In the genomic region with DNA sequence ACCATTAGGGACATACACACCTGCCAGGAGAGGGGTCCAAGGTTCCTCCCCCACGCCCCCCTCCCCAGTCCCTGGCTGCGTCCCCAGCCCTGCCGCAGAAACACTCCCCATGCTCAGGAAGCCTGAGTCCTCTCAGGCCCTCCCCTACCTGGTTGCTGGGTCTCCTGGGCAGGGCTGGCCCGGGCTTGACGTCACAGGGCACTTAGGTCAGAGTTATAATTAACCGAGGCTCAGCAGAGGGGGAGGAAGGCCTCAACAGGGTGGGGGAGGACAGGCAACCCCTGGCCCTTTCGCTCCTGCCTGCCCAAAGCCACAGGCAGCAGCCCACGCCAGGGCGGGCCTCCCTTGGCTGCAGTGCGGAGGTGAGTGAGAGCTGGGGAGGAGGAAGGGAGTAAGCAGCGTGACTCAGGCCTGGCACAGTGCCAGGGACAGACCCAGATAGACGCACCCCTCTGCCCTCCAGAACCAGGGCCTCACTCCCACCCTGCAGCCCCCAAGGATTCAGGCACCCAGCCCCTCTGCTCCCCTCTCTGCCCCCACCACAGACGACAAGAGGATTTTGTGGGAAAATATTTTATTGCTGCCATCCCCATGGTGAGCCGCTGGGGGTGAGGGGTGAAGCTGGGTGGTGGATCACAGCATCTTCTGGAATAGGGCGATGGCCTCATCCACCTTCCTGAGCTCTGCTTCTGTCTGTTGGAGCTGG, we compare ENCODE assay signal across 8 cellular contexts.
DNase-seq lines count a peak whose midpoint lies in the region; ATAC-seq lines count a peak whose summit lies in the region.

A gene with protein sequence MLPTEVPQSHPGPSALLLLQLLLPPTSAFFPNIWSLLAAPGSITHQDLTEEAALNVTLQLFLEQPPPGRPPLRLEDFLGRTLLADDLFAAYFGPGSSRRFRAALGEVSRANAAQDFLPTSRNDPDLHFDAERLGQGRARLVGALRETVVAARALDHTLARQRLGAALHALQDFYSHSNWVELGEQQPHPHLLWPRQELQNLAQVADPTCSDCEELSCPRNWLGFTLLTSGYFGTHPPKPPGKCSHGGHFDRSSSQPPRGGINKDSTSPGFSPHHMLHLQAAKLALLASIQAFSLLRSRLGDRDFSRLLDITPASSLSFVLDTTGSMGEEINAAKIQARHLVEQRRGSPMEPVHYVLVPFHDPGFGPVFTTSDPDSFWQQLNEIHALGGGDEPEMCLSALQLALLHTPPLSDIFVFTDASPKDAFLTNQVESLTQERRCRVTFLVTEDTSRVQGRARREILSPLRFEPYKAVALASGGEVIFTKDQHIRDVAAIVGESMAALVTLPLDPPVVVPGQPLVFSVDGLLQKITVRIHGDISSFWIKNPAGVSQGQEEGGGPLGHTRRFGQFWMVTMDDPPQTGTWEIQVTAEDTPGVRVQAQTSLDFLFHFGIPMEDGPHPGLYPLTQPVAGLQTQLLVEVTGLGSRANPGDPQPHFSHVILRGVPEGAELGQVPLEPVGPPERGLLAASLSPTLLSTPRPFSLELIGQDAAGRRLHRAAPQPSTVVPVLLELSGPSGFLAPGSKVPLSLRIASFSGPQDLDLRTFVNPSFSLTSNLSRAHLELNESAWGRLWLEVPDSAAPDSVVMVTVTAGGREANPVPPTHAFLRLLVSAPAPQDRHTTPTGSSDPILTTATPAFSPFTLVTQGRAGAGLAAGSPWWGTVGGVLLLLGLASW (minus strand): TSS at position 368 of the 706 bp plus-strand sequence. CDS start 549 bp downstream, outside the sequence.

- peak within 1 kb of the TSS; percentile 91 to 94 for H3K27ac Mint-ChIP-seq in effector memory CD8-positive, alpha-beta T cell
- peak within 1 kb of the TSS; percentile 90 for H3K27ac Mint-ChIP-seq in stimulated activated memory B cell treated with anti-CD40 and anti-IgM and Interleukin-4, amounts not matched to agents 10 μg/mL and 1 μg/mL and 100 μg/mL, for 72 hours

- H3K4me3 Mint-ChIP-seq in effector memory CD8-positive, alpha-beta T cell, result peak within 1 kb of the TSS; percentile 64 to 80
- H3K4me3 Mint-ChIP-seq in stimulated activated memory B cell treated with anti-CD40 and anti-IgM and Interleukin-4, amounts not matched to agents 10 μg/mL and 1 μg/mL and 100 μg/mL, for 72 hours, result peak within 1 kb of the TSS; percentile 51

- H3K4me3 ChIP-seq in muscle layer of duodenum (ENCODE audit: low read depth in 1 of 2, low read length in 2 of 2), result peak within 1 kb of the TSS in 1 of 2 donors; percentile 8

- peaks cover 18% of the 10 kb centered on the region for H3K36me3 Mint-ChIP-seq in effector memory CD8-positive, alpha-beta T cell (ENCODE audit: insufficient read depth)
- peaks cover 28% of the 10 kb centered on the region for H3K36me3 Mint-ChIP-seq in stimulated activated memory B cell treated with anti-CD40 and anti-IgM and Interleukin-4, amounts not matched to agents 10 μg/mL and 1 μg/mL and 100 μg/mL, for 72 hours

- DNase-seq in NCI-H82 treated with DMSO at 0.1 percent for 48 hours (lab: John Stamatoyannopoulos, UW; ENCODE audit: unreplicated experiment), result peak; percentile 17
- DNase-seq in activated CD8-positive, alpha-beta memory T cell treated with anti-CD3 and anti-CD28 coated beads for 1 hour (ENCODE audit: extremely low read depth in 1 of 2, low read depth in 1 of 2), result peak; percentile 39 to 56
- DNase-seq in effector memory CD8-positive, alpha-beta T cell, result peak; percentile 54 to 60 (median 56)

- peaks cover 11 to 38% of the 10 kb centered on the region in 2 donors for H3K36me3 ChIP-seq in muscle layer of duodenum (ENCODE audit: control insufficient read depth in 1 of 2, insufficient read depth in 2 of 2, low read length in 2 of 2)

- ATAC-seq in GM18511 (IDR thresholded peaks at IDR 0.05; ENCODE audit: unreplicated experiment) (peak; percentile 91), HG03196 (IDR thresholded peaks at IDR 0.05; ENCODE audit: unreplicated experiment) (peak; percentile 55), GM21515 (IDR thresholded peaks at IDR 0.05; ENCODE audit: unreplicated experiment) (no peak)
- ATAC-seq in effector memory CD8-positive, alpha-beta T cell (replicated peaks), result peak; percentile 88
- ATAC-seq in stimulated activated memory B cell treated with anti-CD40 and anti-IgM and Interleukin-4, amounts not matched to agents 10 μg/mL and 1 μg/mL and 100 μg/mL, for 72 hours, result peak; percentile 92

- H3K4me1 ChIP-seq in muscle layer of duodenum (ENCODE audit: control insufficient read depth in 1 of 2, insufficient read depth in 2 of 2, low read length in 2 of 2), result peaks cover 0 to 12% of the 10 kb centered on the region in 2 donors

- H3K9me3 Mint-ChIP-seq in effector memory CD8-positive, alpha-beta T cell, result no peaks in the 10 kb centered on the region
- H3K9me3 Mint-ChIP-seq in stimulated activated memory B cell treated with anti-CD40 and anti-IgM and Interleukin-4, amounts not matched to agents 10 μg/mL and 1 μg/mL and 100 μg/mL, for 72 hours, result no peaks in the 10 kb centered on the region

- H3K27me3 Mint-ChIP-seq in effector memory CD8-positive, alpha-beta T cell, result no peaks in the 10 kb centered on the region
- H3K27me3 Mint-ChIP-seq in stimulated activated memory B cell treated with anti-CD40 and anti-IgM and Interleukin-4, amounts not matched to agents 10 μg/mL and 1 μg/mL and 100 μg/mL, for 72 hours, result no peaks in the 10 kb centered on the region

- no peaks in the 10 kb centered on the region for H3K27me3 ChIP-seq in muscle layer of duodenum (ENCODE audit: low read depth, low read length)

- H3K27ac ChIP-seq in muscle layer of duodenum (ENCODE audit: low read length), result peak within 1 kb of the TSS; percentile 45

- H3K4me1 Mint-ChIP-seq in effector memory CD8-positive, alpha-beta T cell (ENCODE audit: low read depth in 2 of 2), result peaks cover 30 to 31% of the 10 kb centered on the region in 2 donors
- peaks cover 40% of the 10 kb centered on the region for H3K4me1 Mint-ChIP-seq in stimulated activated memory B cell treated with anti-CD40 and anti-IgM and Interleukin-4, amounts not matched to agents 10 μg/mL and 1 μg/mL and 100 μg/mL, for 72 hours

- no peaks in the 10 kb centered on the region for H3K9me3 ChIP-seq in muscle layer of duodenum (ENCODE audit: control insufficient read depth in 1 of 2, low read length in 2 of 2)
